ENCODE assay signal across 1 cellular context in genomic region chr3:23916152-23916885, GRCh38.
TF ChIP-seq lines count a peak whose summit lies in the region.

No MANE protein-coding gene starts in this region.

TF ChIP-seq in HepG2, 621 proteins besides CTCF, POLR2A, EP300 and RAD21 (continued from another document):
- TF ChIP-seq, protein P1, sequence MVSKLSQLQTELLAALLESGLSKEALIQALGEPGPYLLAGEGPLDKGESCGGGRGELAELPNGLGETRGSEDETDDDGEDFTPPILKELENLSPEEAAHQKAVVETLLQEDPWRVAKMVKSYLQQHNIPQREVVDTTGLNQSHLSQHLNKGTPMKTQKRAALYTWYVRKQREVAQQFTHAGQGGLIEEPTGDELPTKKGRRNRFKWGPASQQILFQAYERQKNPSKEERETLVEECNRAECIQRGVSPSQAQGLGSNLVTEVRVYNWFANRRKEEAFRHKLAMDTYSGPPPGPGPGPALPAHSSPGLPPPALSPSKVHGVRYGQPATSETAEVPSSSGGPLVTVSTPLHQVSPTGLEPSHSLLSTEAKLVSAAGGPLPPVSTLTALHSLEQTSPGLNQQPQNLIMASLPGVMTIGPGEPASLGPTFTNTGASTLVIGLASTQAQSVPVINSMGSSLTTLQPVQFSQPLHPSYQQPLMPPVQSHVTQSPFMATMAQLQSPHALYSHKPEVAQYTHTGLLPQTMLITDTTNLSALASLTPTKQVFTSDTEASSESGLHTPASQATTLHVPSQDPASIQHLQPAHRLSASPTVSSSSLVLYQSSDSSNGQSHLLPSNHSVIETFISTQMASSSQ (IDR thresholded peaks at IDR 0.05; ENCODE audit: low read depth) = no peak
- TF ChIP-seq, protein P1 (CRISPR knock-in tag; IDR thresholded peaks at IDR 0.05; ENCODE audit: borderline replicate concordance) = no peak; the same call in 1 of the 2 replicates
- TF ChIP-seq ZNF768 (CRISPR knock-in tag; IDR thresholded peaks at IDR 0.05) (peak; percentile 9; the same call in 1 of the 2 replicates), GLI4 (CRISPR knock-in tag; IDR thresholded peaks at IDR 0.05; ENCODE audit: borderline replicate concordance) (peak; percentile 59; the same call in 1 of the 2 replicates), ZMYM4 (CRISPR knock-in tag; IDR thresholded peaks at IDR 0.05) (no peak), ZBTB43 (CRISPR knock-in tag; conservative IDR thresholded peaks at IDR 0.05) (no peak), AHR (CRISPR knock-in tag; IDR thresholded peaks at IDR 0.05) (no peak), ZNF678 (CRISPR knock-in tag; IDR thresholded peaks at IDR 0.05) (0 out of 2 replicates have a peak, but pooled peaks have one; percentile 9), NFYC (CRISPR knock-in tag; IDR thresholded peaks at IDR 0.05) (no peak), ZNF205 (CRISPR knock-in tag; IDR thresholded peaks at IDR 0.05) (no peak), HOXA5 (CRISPR knock-in tag; IDR thresholded peaks at IDR 0.05) (0 out of 2 replicates have a peak, but pooled peaks have one; percentile 17), NFAT5 (CRISPR knock-in tag; IDR thresholded peaks at IDR 0.05) (0 out of 2 replicates have a peak, but pooled peaks have one; percentile 16), FOXC1 (CRISPR knock-in tag; IDR thresholded peaks at IDR 0.05; ENCODE audit: borderline replicate concordance) (no peak), ONECUT2 (CRISPR knock-in tag; IDR thresholded peaks at IDR 0.05) (no peak), RFXAP (CRISPR knock-in tag; IDR thresholded peaks at IDR 0.05; ENCODE audit: borderline replicate concordance) (no peak), HMG20B (CRISPR knock-in tag; conservative IDR thresholded peaks at IDR 0.05) (no peak)
- TF ChIP-seq, protein P2, sequence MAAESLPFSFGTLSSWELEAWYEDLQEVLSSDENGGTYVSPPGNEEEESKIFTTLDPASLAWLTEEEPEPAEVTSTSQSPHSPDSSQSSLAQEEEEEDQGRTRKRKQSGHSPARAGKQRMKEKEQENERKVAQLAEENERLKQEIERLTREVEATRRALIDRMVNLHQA (CRISPR knock-in tag; IDR thresholded peaks at IDR 0.05) = no peak
